Comparison of ENCODE assay signal across 10 cellular contexts in genomic region chr15:30598953-30599352, GRCh38. TPM values are rescaled to one million over a fixed set of nuclear protein-coding genes. Genes with fewer than 3 reads are reported as not detected.
DNase-seq lines count a peak whose midpoint lies in the region; ATAC-seq, FAIRE-seq and TF ChIP-seq lines count a peak whose summit lies in the region.
"Not testable (repeated sequence)": the region's sequence is repeated elsewhere in the genome, so short reads cannot be mapped to it uniquely, and the experiment has no call there.
"Had no signal": no experiment of that assay in that cellular context is flagged by ENCODE, and none has a peak within 500 bp of the region (broad histone marks: within the 10 kb centered on the region; RNA-seq: fewer than 3 reads in every experiment).

No MANE protein-coding gene starts in this region.

- H3K9me2 ChIP-seq in SK-N-SH, result not testable (repeated sequence)

- not testable (repeated sequence) for H3K4me3 ChIP-seq in A549; SK-N-SH (ENCODE audit: low read depth in 2 of 2, low read length in 1 of 2); gastroesophageal sphincter; upper lobe of left lung

- not testable (repeated sequence) for H3K4me3 Mint-ChIP-seq in chondrocyte (ENCODE audit: unreplicated experiment); natural killer cell; progenitor cell of endocrine pancreas (ENCODE audit: low read depth)

- not testable (repeated sequence) for H3K27ac ChIP-seq in A549; SK-N-SH (ENCODE audit: low read depth in 2 of 2, low read length in 1 of 2); gastroesophageal sphincter; upper lobe of left lung

- intact Hi-C loops in natural killer cell (cut with micrococcal nuclease), result not testable (repeated sequence)

- not testable (repeated sequence) for H3K27me3 ChIP-seq in SK-N-SH (ENCODE audit: insufficient read depth); gastroesophageal sphincter; upper lobe of left lung

- ATAC-seq in A549, result peak in 1 of 2 experiments; percentile 62; a peak in 2 of 6 replicates
- not testable (repeated sequence) for ATAC-seq in gastroesophageal sphincter; natural killer cell; upper lobe of left lung (ENCODE audit: low FRiP score in 2 of 2)

- in situ Hi-C loops in GM13977 (cut with MboI; ENCODE audit: low pct_unique_long_range_greater_than_20kb, low sequenced_read_pairs, unreplicated experiment), result not testable (repeated sequence)

- H3K4me1 ChIP-seq in A549; SK-N-SH (ENCODE audit: control insufficient read depth in 1 of 2, insufficient read depth in 2 of 2, low read depth in 1 of 2, low read length in 1 of 2); gastroesophageal sphincter; upper lobe of left lung: not testable (repeated sequence)

- H3K4me2 ChIP-seq in A549, SK-N-SH: not testable (repeated sequence)

- H3K36me3 Mint-ChIP-seq in chondrocyte (ENCODE audit: low read depth); natural killer cell; progenitor cell of endocrine pancreas (ENCODE audit: insufficient read depth): not testable (repeated sequence)

- not testable (repeated sequence) for H3F3A ChIP-seq in SK-N-SH (replicated peaks; ENCODE audit: insufficient read depth)

- not testable (repeated sequence) for H3K36me3 ChIP-seq in SK-N-SH (replicated peaks in 1 of 2; ENCODE audit: control insufficient read depth in 1 of 2, insufficient read depth in 2 of 2, low read length in 1 of 2); gastroesophageal sphincter; upper lobe of left lung

- not testable (repeated sequence) for H3K9me3 ChIP-seq in A549, SK-N-SH, gastroesophageal sphincter, upper lobe of left lung

- not testable (repeated sequence) for DNase-seq in A549 (ENCODE audit: low read depth in 1 of 2, low spot score in 1 of 2); GM13977 (ENCODE audit: low spot score); SK-N-SH; chondrocyte (ENCODE audit: low spot score); natural killer cell; progenitor cell of endocrine pancreas (ENCODE audit: low spot score, unreplicated experiment); upper lobe of left lung

- H3K4me1 Mint-ChIP-seq in chondrocyte (ENCODE audit: low read depth); natural killer cell; progenitor cell of endocrine pancreas (ENCODE audit: low read depth): not testable (repeated sequence)

- not testable (repeated sequence) for H3K9ac ChIP-seq in SK-N-SH

- TF ChIP-seq CTCF in A549 (IDR thresholded peaks at IDR 0.05) (0 out of 3 replicates have a peak, but pooled peaks have one; percentile 15), GM13977 (IDR thresholded peaks at IDR 0.05; ENCODE audit: extremely low read depth, insufficient read depth, missing control alignments) (peak; percentile 7), SK-N-SH (IDR thresholded peaks at IDR 0.05) (peak; percentile 63), chondrocyte (IDR thresholded peaks at IDR 0.05) (peak; percentile 66), gastroesophageal sphincter (IDR thresholded peaks at IDR 0.05) (peak in 3 of 4 experiments; percentile 7 to 34 (median 34)), natural killer cell (IDR thresholded peaks at IDR 0.05) (peak; percentile 19), progenitor cell of endocrine pancreas (IDR thresholded peaks at IDR 0.05; ENCODE audit: unreplicated experiment) (peak; percentile 42), upper lobe of left lung (IDR thresholded peaks at IDR 0.05) (peak in 4 of 6 experiments; percentile 9 to 45 (median 28))

- not testable (repeated sequence) for TF ChIP-seq EP300 in A549 (IDR thresholded peaks at IDR 0.05); SK-N-SH (IDR thresholded peaks at IDR 0.05; ENCODE audit: borderline replicate concordance in 1 of 2, low read depth in 1 of 2, low read length in 1 of 2); gastroesophageal sphincter (IDR thresholded peaks at IDR 0.05); upper lobe of left lung (IDR thresholded peaks at IDR 0.05)

- POLR2A ChIA-PET in A549 (lab: Yijun Ruan, JAX); SK-N-SH (lab: Yijun Ruan, JAX): not testable (repeated sequence)

- CTCF ChIA-PET in A549 (lab: Yijun Ruan, JAX); SK-N-SH (lab: Yijun Ruan, JAX): not testable (repeated sequence)

- H3K79me2 ChIP-seq in SK-N-SH (ENCODE audit: insufficient read depth), result not testable (repeated sequence)

- TF ChIP-seq RAD21 in A549 (conservative IDR thresholded peaks at IDR 0.05 in 1 of 2, IDR thresholded peaks at IDR 0.05 in 1 of 2), result peak in 1 of 2 experiments; percentile 24; a peak in 1 of 5 replicates
- not testable (repeated sequence) for TF ChIP-seq RAD21 in SK-N-SH (IDR thresholded peaks at IDR 0.05; ENCODE audit: low read length)

- not testable (repeated sequence) for TF ChIP-seq POLR2A in A549 (IDR thresholded peaks at IDR 0.05; ENCODE audit: low read length); gastroesophageal sphincter (IDR thresholded peaks at IDR 0.05); upper lobe of left lung (IDR thresholded peaks at IDR 0.05)

- WGBS in A549 (ENCODE audit: missing lambda C conversion rate), result 13% methylated on average over 2 of the region's 2 CpGs
- 26% methylated on average over 2 of the region's 2 CpGs for WGBS in SK-N-SH (ENCODE audit: low lambda C conversion rate)
- no CpG with 5 or more reads among the region's 2 CpGs for WGBS in gastroesophageal sphincter (ENCODE audit: low coverage in 1 of 2), 2 donors
- WGBS in upper lobe of left lung, 2 donors, result 5 to 11% methylated on average over 2 of the region's 2 CpGs

- H3K27me3 Mint-ChIP-seq in chondrocyte (ENCODE audit: low read depth); natural killer cell (ENCODE audit: low read depth in 2 of 2); progenitor cell of endocrine pancreas: not testable (repeated sequence)

- not testable (repeated sequence) for H4K20me1 ChIP-seq in SK-N-SH (ENCODE audit: insufficient read depth)

- H3K9me3 Mint-ChIP-seq in chondrocyte (ENCODE audit: low read depth); natural killer cell; progenitor cell of endocrine pancreas (ENCODE audit: low read depth): not testable (repeated sequence)

- FAIRE-seq in A549 (lab: Jason Lieb, UNC), result not testable (repeated sequence)

- not testable (repeated sequence) for H3K27ac Mint-ChIP-seq in chondrocyte (ENCODE audit: unreplicated experiment); natural killer cell; progenitor cell of endocrine pancreas

- not testable (repeated sequence) for H2AFZ ChIP-seq in SK-N-SH (ENCODE audit: low read depth)

RNA-seq across cellular contexts. Expression of gene GOLGA8H, which starts 4.9 kb away (rescaled TPM):
- polyA plus RNA-seq in A549 (2011; rRNA removed), result 1.6 and 2.2 TPM in 2 replicates
- polyA plus RNA-seq in A549 (2012; cell fraction: cytosol; rRNA removed), result 1.00 and 1.1 TPM in 2 replicates
- polyA plus RNA-seq in A549 (2012; cell fraction: nucleus; rRNA removed), result 2.5 and 2.9 TPM in 2 replicates
- 2.2 to 2.5 TPM (median 2.3 TPM) in 3 replicates for polyA plus RNA-seq in A549 (2017; fragmentation: RNase III; extraction: RNeasy Plus Mini Kit Qiagen cat#74134 plus additional on column Dnase treatment)
- 0.54 and 1.1 TPM in 2 replicates for polyA minus RNA-seq in A549 (2011; rRNA and poly(A)+ RNA removed)
- 0.86 and 0.89 TPM in 2 replicates for polyA plus RNA-seq in SK-N-SH (2012; rRNA removed)
- 0.52 and 0.54 TPM in 2 replicates for polyA plus RNA-seq in SK-N-SH (2012; cell fraction: cytosol; rRNA removed)
- polyA plus RNA-seq in SK-N-SH (2012; cell fraction: nucleus; rRNA removed), result 2.8 and 3.3 TPM in 2 replicates
- 1.1 to 1.8 TPM (median 1.4 TPM) in 3 replicates for total RNA-seq in chondrocyte
- under 1 TPM in 3 of 4 donors, not detected in 1; 0.27 to 0.59 (median 0.46) TPM for total RNA-seq in gastroesophageal sphincter
- total RNA-seq in natural killer cell, result 1 to 10 TPM; 1.2 to 2.6 (median 2.3) TPM
- total RNA-seq in progenitor cell of endocrine pancreas, result 0.27 and 0.34 TPM in 2 replicates
- 1 to 10 TPM in 2 of 6 donors, under 1 TPM in 4; 0.46 to 7.3 (median 0.89) TPM for total RNA-seq in upper lobe of left lung

RNA-seq across cellular contexts. Expression of gene GOLGA8Q, which starts 47.1 kb away (rescaled TPM):
- polyA plus RNA-seq in A549 (2011; rRNA removed), result 0.34 and 0.45 TPM in 2 replicates
- polyA plus RNA-seq in A549 (2012; cell fraction: cytosol; rRNA removed), result 0.07 and 0.08 TPM in 2 replicates
- polyA plus RNA-seq in A549 (2012; cell fraction: nucleus; rRNA removed), result 0.40 and 0.44 TPM in 2 replicates
- polyA plus RNA-seq in A549 (2017; fragmentation: RNase III; extraction: RNeasy Plus Mini Kit Qiagen cat#74134 plus additional on column Dnase treatment), result 0.12 to 0.36 TPM (median 0.25 TPM) in 3 replicates
- polyA minus RNA-seq in A549 (2011; rRNA and poly(A)+ RNA removed), result 0.12 and 0.15 TPM in 2 replicates
- polyA plus RNA-seq in SK-N-SH (2012; rRNA removed), result 0.28 and 0.47 TPM in 2 replicates
- 0.22 and 0.35 TPM in 2 replicates for polyA plus RNA-seq in SK-N-SH (2012; cell fraction: cytosol; rRNA removed)
- 1.1 and 3.6 TPM in 2 replicates for polyA plus RNA-seq in SK-N-SH (2012; cell fraction: nucleus; rRNA removed)
- total RNA-seq in chondrocyte, result 1.0 to 3.2 TPM in 2 of 3 replicates, not detected in the other
- 1 to 10 TPM; 1.2 to 7.5 (median 1.5) TPM for total RNA-seq in gastroesophageal sphincter
- 10 to 100 TPM in 1 of 3 donors, 1 to 10 TPM in 2; 4.1 to 17.3 (median 8.9) TPM for total RNA-seq in natural killer cell
- not detected in 2 replicates for total RNA-seq in progenitor cell of endocrine pancreas
- total RNA-seq in upper lobe of left lung, result 10 to 100 TPM in 1 of 6 donors, 1 to 10 TPM in 4, under 1 TPM in 1; 0.44 to 17.8 (median 2.7) TPM
- total RNA-seq: A172, PC-3 had no signal

Comparison
In these comparisons a context has a peak if more than half of its experiments do, and no peak if none do; other contexts are left out.
1. CTCF ChIP-seq: peak in every context shown above with its lines; median percentile 66 in chondrocyte; 63 in SK-N-SH; 42 in progenitor cell of endocrine pancreas; 34 in gastroesophageal sphincter; 28 in upper lobe of left lung; 19 in natural killer cell; 15 in A549; 7 in GM13977.